8 cellular contexts compared by ENCODE assay signal in genomic region chr1:151611288-151611790, GRCh38. TPM values are rescaled to one million over a fixed set of nuclear protein-coding genes. Genes with fewer than 3 reads are reported as not detected.
A peak's percentile ranks its signal among the peaks of the same experiment; 100 is the strongest.
DNase-seq lines count a peak whose midpoint lies in the region; ATAC-seq and TF ChIP-seq lines count a peak whose summit lies in the region.

No MANE protein-coding gene starts in this region.

- peak overlapping the region; percentile 76 for H3K4me3 ChIP-seq in GM23248
- H3K4me3 ChIP-seq in PC-9, result peak overlapping the region; percentile 71; the same call in 1 of the 2 replicates
- no peak overlapping the region for H3K4me3 ChIP-seq in colonic mucosa
- H3K4me3 ChIP-seq in upper lobe of right lung, result peak overlapping the region; percentile 93

- peaks cover 8% of the 10 kb centered on the region; the same call in 1 of the 2 replicates for H3F3A ChIP-seq in GM23248 (ENCODE audit: insufficient read depth)
- H3F3A ChIP-seq in PC-9 (ENCODE audit: insufficient read depth, low read depth), result peaks cover 23% of the 10 kb centered on the region

- H4K20me1 ChIP-seq in GM23248 (ENCODE audit: insufficient read depth), result no peaks in the 10 kb centered on the region
- H4K20me1 ChIP-seq in PC-9 (ENCODE audit: insufficient read depth), result no peaks in the 10 kb centered on the region

- H3K36me3 ChIP-seq in GM23248 (ENCODE audit: low read depth), result no peaks in the 10 kb centered on the region
- H3K36me3 ChIP-seq in PC-9 (ENCODE audit: low read depth), result no peaks in the 10 kb centered on the region
- H3K36me3 ChIP-seq in colonic mucosa, result no peaks in the 10 kb centered on the region
- peaks cover 4% of the 10 kb centered on the region for H3K36me3 ChIP-seq in upper lobe of right lung

- H3K4me1 ChIP-seq in GM23248 (ENCODE audit: insufficient read depth) (peaks cover 28% of the 10 kb centered on the region), PC-9 (replicated peaks; ENCODE audit: insufficient read depth) (peaks cover 74% of the 10 kb centered on the region), colonic mucosa (no peaks in the 10 kb centered on the region), upper lobe of right lung (peaks cover 12% of the 10 kb centered on the region)

- peak overlapping the region; percentile 86 for H3K9ac ChIP-seq in GM23248
- H3K9ac ChIP-seq in colonic mucosa (ENCODE audit: low read depth in 2 of 2, low read length in 2 of 2), result peak overlapping the region in 1 of 2 donors; percentile 92

- in situ Hi-C loops in GM23248 (cut with MboI) (no loop called here), G401 (cut with HindIII; ENCODE audit: low sequenced_read_pairs) (no loop called here)

- peak overlapping the region; percentile 85 for H2AFZ ChIP-seq in GM23248
- peak overlapping the region; percentile 94; the same call in 1 of the 2 replicates for H2AFZ ChIP-seq in PC-9

- H3K4me2 ChIP-seq in GM23248 (ENCODE audit: unreplicated experiment) (peak overlapping the region; percentile 90), PC-9 (peak overlapping the region; percentile 93)

- no peaks in the 10 kb centered on the region for H3K27me3 ChIP-seq in GM23248 (replicated peaks; ENCODE audit: insufficient read depth)
- H3K27me3 ChIP-seq in PC-9 (ENCODE audit: insufficient read depth, low read depth), result no peaks in the 10 kb centered on the region
- no peaks in the 10 kb centered on the region for H3K27me3 ChIP-seq in colonic mucosa
- no peaks in the 10 kb centered on the region for H3K27me3 ChIP-seq in upper lobe of right lung

- BruUV-seq in PC-9 (replicated peaks; lab: Mats Ljungman, UMichigan), result no TSS peak

- intact Hi-C loops in PC-9 (cut with micrococcal nuclease; ENCODE audit: unreplicated experiment), result no loop called here
- intact Hi-C loops in colonic mucosa (cut with DNase I), result no loop called here
- intact Hi-C loops in upper lobe of right lung (cut with DNase I), result no loop called here

- H3K27ac ChIP-seq in GM23248 (peak overlapping the region; percentile 65), PC-9 (peak overlapping the region; percentile 88), colonic mucosa (peak overlapping the region; percentile 85), upper lobe of right lung (peak overlapping the region; percentile 94)

- WGBS in GM23248 (ENCODE audit: low coverage in 1 of 2, low lambda C conversion rate in 2 of 2, missing lambda C conversion rate in 2 of 2), 2 experiments, result 4 to 7% methylated on average over 6 of the region's 6 CpGs

- peak; percentile 68 for ATAC-seq in upper lobe of right lung
- ATAC-seq in GM21526 (IDR thresholded peaks at IDR 0.05; ENCODE audit: low FRiP score, unreplicated experiment), result no peak

- H3K9me2 ChIP-seq in GM23248 (ENCODE audit: insufficient read depth) (no peaks in the 10 kb centered on the region), PC-9 (ENCODE audit: insufficient read depth) (no peaks in the 10 kb centered on the region)

- TF ChIP-seq CTCF in PC-9 (conservative IDR thresholded peaks at IDR 0.05) (no peak), colonic mucosa (IDR thresholded peaks at IDR 0.05) (no peak), upper lobe of right lung (IDR thresholded peaks at IDR 0.05) (no peak)

- H3K79me2 ChIP-seq in GM23248 (ENCODE audit: insufficient read depth), result peaks cover 40% of the 10 kb centered on the region
- H3K79me2 ChIP-seq in PC-9 (ENCODE audit: low read depth), result peaks cover 38% of the 10 kb centered on the region

- CTCF ChIA-PET in PC-9 (lab: Charles Lee), result no interaction called here

- POLR2A ChIA-PET in PC-9 (lab: Charles Lee; ENCODE audit: unreplicated experiment), result interaction anchor here (0.5 to 0.6 kb wide), 2 partner anchors 14 to 78 kb away, joined by 3 to 8 read pairs; no protein-coding TSS in a partner anchor

- DNase-seq in GM23248 (peak; percentile 86), PC-9 (peak; percentile 36 to 95), colonic mucosa (no peak), midbrain (lab: John Stamatoyannopoulos, UW) (peak; percentile 57), upper lobe of right lung (no peak), G401 (ENCODE audit: low spot score) (no peak)
- DNase-seq in activated CD4-positive, alpha-beta T cell treated with anti-CD3 and anti-CD28 coated beads, Interleukin-2, amount 50 U/mL, for 1 hour, result no peak

- H3K9me3 ChIP-seq in GM23248 (ENCODE audit: low read depth) (no peaks in the 10 kb centered on the region), PC-9 (ENCODE audit: insufficient read depth, low read depth) (no peaks in the 10 kb centered on the region), colonic mucosa (no peaks in the 10 kb centered on the region), upper lobe of right lung (no peaks in the 10 kb centered on the region)

RNA-seq across cellular contexts. Expression of gene SNX27, which starts 0.5 kb away (rescaled TPM):
- 12.0 and 14.8 TPM in 2 replicates for total RNA-seq in GM23248 (2014; rRNA removed; shearing (Covaris generic))
- polyA plus RNA-seq in GM23248 (2016; fragmentation: Nextera tagmentation; extraction: Ambion mirVana), result 17.9 and 18.0 TPM in 2 replicates
- total RNA-seq in PC-9 (2021) (24.6 and 40.1 TPM in 2 replicates), colonic mucosa (10 to 100 TPM; 28.7 to 32.0 TPM), upper lobe of right lung (62.1 TPM)
- 25.5 and 32.7 TPM in 2 replicates for total RNA-seq in G401 (2014; rRNA removed; shearing (Covaris generic))

Comparison
In these comparisons a context has a peak if more than half of its experiments do, and no peak if none do; other contexts are left out.
1. DNase-seq: peak in GM23248 (single experiment), PC-9 (2 of 2) and midbrain (single experiment); none in colonic mucosa (single experiment), upper lobe of right lung (single experiment), G401 (single experiment) and activated CD4-positive, alpha-beta T cell treated with anti-CD3 and anti-CD28 coated beads, Interleukin-2, amount 50 U/mL, for 1 hour (single experiment).
2. Peak in every context shown above with its lines, with median percentiles within 50 percentile points of each other: H3K27ac ChIP-seq.